Comparison of ENCODE assay signal across 8 cellular contexts in genomic region chr2:61018798-61019197, GRCh38. TPM values are rescaled to one million over a fixed set of nuclear protein-coding genes. Genes with fewer than 3 reads are reported as not detected.
DNase-seq lines count a peak whose midpoint lies in the region; ATAC-seq and TF ChIP-seq lines count a peak whose summit lies in the region.

No MANE protein-coding gene starts in this region.

- TF ChIP-seq POLR2A in gastrocnemius medialis (IDR thresholded peaks at IDR 0.05) = no peak

- no peak for TF ChIP-seq CTCF in GM12865 (IDR thresholded peaks at IDR 0.05; ENCODE audit: insufficient read depth, low read depth, low read length, missing control alignments)
- no peak for TF ChIP-seq CTCF in SU-DHL-6 (IDR thresholded peaks at IDR 0.05; ENCODE audit: insufficient read depth, low read length, poor library complexity, severe bottlenecking)
- TF ChIP-seq CTCF in fibroblast of mammary gland (conservative IDR thresholded peaks at IDR 0.05; ENCODE audit: control insufficient read depth, insufficient read depth, low read depth, low read length) = no peak
- TF ChIP-seq CTCF in gastrocnemius medialis (IDR thresholded peaks at IDR 0.05 in 4 of 5, conservative IDR thresholded peaks at IDR 0.05 in 1 of 5) = no peak

- peak overlapping the region; percentile 83 for H3K9ac ChIP-seq in SU-DHL-6 (ENCODE audit: low read length)

- H3K79me2 ChIP-seq in SU-DHL-6 (ENCODE audit: insufficient read depth, low read length) = peaks cover 67% of the 10 kb centered on the region

- H3K9me2 ChIP-seq in SU-DHL-6 (replicated peaks; ENCODE audit: insufficient read depth, low read length) = no peaks in the 10 kb centered on the region

- no peak for ATAC-seq in gastrocnemius medialis
- ATAC-seq in HG03196 (IDR thresholded peaks at IDR 0.05; ENCODE audit: unreplicated experiment) = no peak

- H3K27me3 ChIP-seq in SU-DHL-6 (ENCODE audit: low read length) (no peaks in the 10 kb centered on the region), gastrocnemius medialis (no peaks in the 10 kb centered on the region)

- intact Hi-C loops in gastrocnemius medialis (cut with DNase I; ENCODE audit: low total_unique reads) = no loop called here

- no peaks in the 10 kb centered on the region for H3K9me3 ChIP-seq in SU-DHL-6 (ENCODE audit: insufficient read depth, low read length)
- no peaks in the 10 kb centered on the region for H3K9me3 ChIP-seq in gastrocnemius medialis

- DNase-seq in GM12865 (ENCODE audit: low read depth) (no peak), fibroblast of mammary gland (ENCODE audit: low read depth) (no peak), gastrocnemius medialis (no peak), KG1 (lab: John Stamatoyannopoulos, UW) (no peak)
- DNase-seq in stimulated activated CD4-positive, alpha-beta T cell treated with anti-CD3 and anti-CD28 coated beads, Interleukin-4, amount 100 ng/mL, for 1 hour = no peak
- DNase-seq in activated CD8-positive, alpha-beta memory T cell treated with anti-CD3 and anti-CD28 coated beads, Interleukin-2, amount 50 U/mL, for 48 hours = no peak

- in situ Hi-C loops in gastrocnemius medialis (cut with MboI; ENCODE audit: low sequenced_read_pairs in 4 of 4) = no loop called here

- H3K4me3 ChIP-seq in GM12865 (ENCODE audit: low read depth, low read length) = peak overlapping the region; percentile 94
- H3K4me3 ChIP-seq in SU-DHL-6 (ENCODE audit: insufficient read depth, low read length, poor library complexity, severe bottlenecking) = peak overlapping the region; percentile 85
- peak overlapping the region; percentile 83 for H3K4me3 ChIP-seq in fibroblast of mammary gland (ENCODE audit: control insufficient read depth, low read depth, low read length)
- peak overlapping the region; percentile 85 to 94 (median 90) for H3K4me3 ChIP-seq in gastrocnemius medialis

- peak overlapping the region; percentile 89 for H3K27ac ChIP-seq in SU-DHL-6 (ENCODE audit: low read depth, low read length)
- H3K27ac ChIP-seq in gastrocnemius medialis = peak overlapping the region; percentile 94 to 96 (median 95)

- H3K4me2 ChIP-seq in SU-DHL-6 (ENCODE audit: low read depth, low read length, poor library complexity, severe bottlenecking) = peak overlapping the region; percentile 98

- peaks cover 30 to 36% of the 10 kb centered on the region in 2 donors for H3K4me1 ChIP-seq in gastrocnemius medialis

- H4K20me1 ChIP-seq in SU-DHL-6 (ENCODE audit: low read depth, low read length) = 0 out of 2 replicates have a peak, but pooled peaks cover 4% of the 10 kb centered on the region

- no peak overlapping the region for H2AFZ ChIP-seq in SU-DHL-6 (ENCODE audit: low read depth, low read length, severe bottlenecking)

- no peaks in the 10 kb centered on the region; the same call in 1 of the 2 replicates for H3K36me3 ChIP-seq in SU-DHL-6 (ENCODE audit: low read length)
- no peaks in the 10 kb centered on the region for H3K36me3 ChIP-seq in gastrocnemius medialis

- H3F3A ChIP-seq in SU-DHL-6 (ENCODE audit: insufficient read depth) = peaks cover 14% of the 10 kb centered on the region; the same call in 1 of the 2 replicates

RNA-seq across cellular contexts. Expression of gene PUS10, which starts 0.7 kb away (rescaled TPM):
- total RNA-seq in gastrocnemius medialis = 1 to 10 TPM; 1.0 to 5.0 (median 3.5) TPM

RNA-seq across cellular contexts. Expression of gene PEX13, which starts 1.3 kb away (rescaled TPM):
- 10 to 100 TPM; 19.3 to 53.9 (median 35.4) TPM for total RNA-seq in gastrocnemius medialis

RNA-seq across cellular contexts. Expression of gene SANBR, which starts 46.9 kb away (rescaled TPM):
- 1 to 10 TPM; 1.5 to 6.5 (median 2.1) TPM for total RNA-seq in gastrocnemius medialis
